ENCODE assay signal across 1 cellular context in the genomic region with DNA sequence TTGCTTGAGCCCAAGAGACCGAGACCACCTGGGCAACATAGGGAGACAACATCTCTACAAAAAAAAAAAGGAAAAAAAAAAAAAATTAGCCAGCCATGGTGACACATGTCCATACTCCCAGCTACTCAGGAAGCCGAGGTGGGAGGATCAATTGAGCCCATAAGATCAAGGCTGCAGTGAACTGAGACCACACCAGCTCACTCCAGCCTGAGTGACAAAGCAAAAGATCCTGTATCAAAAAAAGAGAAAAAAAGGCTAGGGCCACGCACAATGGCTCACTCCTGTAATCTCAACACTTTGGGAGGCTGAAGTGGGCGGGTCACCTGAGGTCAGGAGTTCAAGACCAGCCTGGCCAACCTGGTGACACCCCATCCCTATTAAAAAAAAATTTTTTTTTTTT.
TF ChIP-seq lines count a peak whose summit lies in the region.

No MANE protein-coding gene starts in this region.

TF ChIP-seq in HepG2, 621 proteins besides CTCF, POLR2A, EP300 and RAD21:
- no peak for TF ChIP-seq MIER3 (CRISPR knock-in tag; IDR thresholded peaks at IDR 0.05; ENCODE audit: borderline replicate concordance)
- TF ChIP-seq ZC3H13 (CRISPR knock-in tag; IDR thresholded peaks at IDR 0.05) = no peak
- TF ChIP-seq ZBTB38 (CRISPR knock-in tag; IDR thresholded peaks at IDR 0.05) = no peak
- TF ChIP-seq ZNF256 (CRISPR knock-in tag; conservative IDR thresholded peaks at IDR 0.05) = no peak
- peak; percentile 46; the same call in 1 of the 2 replicates for TF ChIP-seq ZNF501 (CRISPR knock-in tag; IDR thresholded peaks at IDR 0.05)
- TF ChIP-seq RARA (CRISPR knock-in tag; IDR thresholded peaks at IDR 0.05) = 0 out of 2 replicates have a peak, but pooled peaks have one; percentile 8
- peak; percentile 40; the same call in 1 of the 2 replicates for TF ChIP-seq ZNF362 (CRISPR knock-in tag; IDR thresholded peaks at IDR 0.05; ENCODE audit: borderline replicate concordance)
- TF ChIP-seq MTA1 (CRISPR knock-in tag; IDR thresholded peaks at IDR 0.05; ENCODE audit: borderline replicate concordance) = no peak
